13 cellular contexts compared by ENCODE assay signal in genomic region chr3:171261487-171261886, GRCh38.
DNase-seq lines count a peak whose midpoint lies in the region; ATAC-seq, FAIRE-seq and TF ChIP-seq lines count a peak whose summit lies in the region.
"Had no signal": no experiment of that assay in that cellular context is flagged by ENCODE, and none has a peak within 500 bp of the region (broad histone marks: within the 10 kb centered on the region; RNA-seq: fewer than 3 reads in every experiment).

No MANE protein-coding gene starts in this region.

- no peak for ATAC-seq in stimulated activated effector memory CD8-positive, alpha-beta T cell treated with anti-CD3 and anti-CD28 coated beads, Interleukin-12 subunit alpha, Interleukin-12 subunit beta, amount 100 ng/mL, for 72 hours
- no peak for ATAC-seq in GM18873 (IDR thresholded peaks at IDR 0.05; ENCODE audit: low FRiP score, unreplicated experiment)
- ATAC-seq: activated CD8-positive, alpha-beta memory T cell treated with anti-CD3 and anti-CD28 coated beads, Interleukin-2, amount 10 ng/mL, durations not matched to agents 7 days and 5 days had no signal

- no peak for DNase-seq in T-helper 2 cell treated with Interferon-gamma antibody and Interleukin-4, amounts not matched to agents 5 μg/mL and 100 μg/mL, for 36 hours (ENCODE audit: low spot score)
- DNase-seq in T-helper 2 cell (no peak), RCC 7860 (ENCODE audit: low spot score) (peak; percentile 64), epithelial cell of prostate (ENCODE audit: low read depth, low spot score) (peak; percentile 37), medulla oblongata (ENCODE audit: extremely low spot score) (no peak), thyroid gland (no peak)
- DNase-seq in stimulated activated effector memory CD8-positive, alpha-beta T cell treated with anti-CD3 and anti-CD28 coated beads, Interleukin-12 subunit alpha, Interleukin-12 subunit beta, amount 100 ng/mL, for 72 hours (ENCODE audit: low spot score in 2 of 2): no peak
- DNase-seq: ACHN; activated CD8-positive, alpha-beta memory T cell treated with anti-CD3 and anti-CD28 coated beads, Interleukin-2, amount 10 ng/mL, durations not matched to agents 7 days and 5 days; foreskin melanocyte; NCI-H2227 treated with DMSO at 0.1 percent for 48 hours; SW 1271 had no signal

- H3K4me1 ChIP-seq in thyroid gland: peaks cover 5 to 28% of the 10 kb centered on the region in 2 donors

- peak overlapping the region; percentile 44 for H3K4me3 Mint-ChIP-seq in T-helper 2 cell treated with Interferon-gamma antibody and Interleukin-4, amounts not matched to agents 5 μg/mL and 100 μg/mL, for 36 hours
- no peak overlapping the region for H3K4me3 Mint-ChIP-seq in stimulated activated effector memory CD8-positive, alpha-beta T cell treated with anti-CD3 and anti-CD28 coated beads, Interleukin-12 subunit alpha, Interleukin-12 subunit beta, amount 100 ng/mL, for 72 hours
- H3K4me3 Mint-ChIP-seq: activated CD8-positive, alpha-beta memory T cell treated with anti-CD3 and anti-CD28 coated beads, Interleukin-2, amount 10 ng/mL, durations not matched to agents 7 days and 5 days had no signal

- no peak for TF ChIP-seq CTCF in thyroid gland (IDR thresholded peaks at IDR 0.05)

- no peaks in the 10 kb centered on the region for H3K27me3 ChIP-seq in thyroid gland

- H3K27ac ChIP-seq in epithelial cell of prostate (peak overlapping the region; percentile 30), thyroid gland (no peak overlapping the region)

- no peaks in the 10 kb centered on the region for H3K27me3 Mint-ChIP-seq in T-helper 2 cell treated with Interferon-gamma antibody and Interleukin-4, amounts not matched to agents 5 μg/mL and 100 μg/mL, for 36 hours (ENCODE audit: low read depth)
- H3K27me3 Mint-ChIP-seq: activated CD8-positive, alpha-beta memory T cell treated with anti-CD3 and anti-CD28 coated beads, Interleukin-2, amount 10 ng/mL, durations not matched to agents 7 days and 5 days had no signal

- H3K4me1 Mint-ChIP-seq in T-helper 2 cell treated with Interferon-gamma antibody and Interleukin-4, amounts not matched to agents 5 μg/mL and 100 μg/mL, for 36 hours (ENCODE audit: low read depth): peaks cover 73% of the 10 kb centered on the region
- peaks cover 79% of the 10 kb centered on the region for H3K4me1 Mint-ChIP-seq in stimulated activated effector memory CD8-positive, alpha-beta T cell treated with anti-CD3 and anti-CD28 coated beads, Interleukin-12 subunit alpha, Interleukin-12 subunit beta, amount 100 ng/mL, for 72 hours

- intact Hi-C loops in thyroid gland (cut with DNase I): no loop called here

- peaks cover 19% of the 10 kb centered on the region for H3K36me3 Mint-ChIP-seq in T-helper 2 cell treated with Interferon-gamma antibody and Interleukin-4, amounts not matched to agents 5 μg/mL and 100 μg/mL, for 36 hours (ENCODE audit: low read depth)
- H3K36me3 Mint-ChIP-seq in stimulated activated effector memory CD8-positive, alpha-beta T cell treated with anti-CD3 and anti-CD28 coated beads, Interleukin-12 subunit alpha, Interleukin-12 subunit beta, amount 100 ng/mL, for 72 hours: no peaks in the 10 kb centered on the region

- 78 to 88% methylated on average over 3 of the region's 3 CpGs for WGBS in thyroid gland, 2 donors

- H3K9me3 Mint-ChIP-seq in T-helper 2 cell treated with Interferon-gamma antibody and Interleukin-4, amounts not matched to agents 5 μg/mL and 100 μg/mL, for 36 hours: no peaks in the 10 kb centered on the region
- no peaks in the 10 kb centered on the region for H3K9me3 Mint-ChIP-seq in stimulated activated effector memory CD8-positive, alpha-beta T cell treated with anti-CD3 and anti-CD28 coated beads, Interleukin-12 subunit alpha, Interleukin-12 subunit beta, amount 100 ng/mL, for 72 hours

- no peaks in the 10 kb centered on the region for H3K36me3 ChIP-seq in thyroid gland

- peak overlapping the region; percentile 49 for H3K27ac Mint-ChIP-seq in T-helper 2 cell treated with Interferon-gamma antibody and Interleukin-4, amounts not matched to agents 5 μg/mL and 100 μg/mL, for 36 hours
- peak overlapping the region; percentile 17 for H3K27ac Mint-ChIP-seq in stimulated activated effector memory CD8-positive, alpha-beta T cell treated with anti-CD3 and anti-CD28 coated beads, Interleukin-12 subunit alpha, Interleukin-12 subunit beta, amount 100 ng/mL, for 72 hours
- H3K27ac Mint-ChIP-seq: activated CD8-positive, alpha-beta memory T cell treated with anti-CD3 and anti-CD28 coated beads, Interleukin-2, amount 10 ng/mL, durations not matched to agents 7 days and 5 days had no signal

- peak; percentile 86 for FAIRE-seq in RCC 7860 (lab: Jason Lieb, UNC)

- no peaks in the 10 kb centered on the region for H3K9me3 ChIP-seq in thyroid gland

- no peak overlapping the region for H3K4me3 ChIP-seq in thyroid gland (replicated peaks in 1 of 3)

- TF ChIP-seq POLR2A in thyroid gland (IDR thresholded peaks at IDR 0.05): no peak

Comparison
In these comparisons a context has a peak if more than half of its experiments do, and no peak if none do; other contexts are left out.
1. DNase-seq: peak in RCC 7860 (single experiment) and epithelial cell of prostate (single experiment); none in T-helper 2 cell treated with Interferon-gamma antibody and Interleukin-4, amounts not matched to agents 5 μg/mL and 100 μg/mL, for 36 hours (single experiment), T-helper 2 cell (0 of 5), stimulated activated effector memory CD8-positive, alpha-beta T cell treated with anti-CD3 and anti-CD28 coated beads, Interleukin-12 subunit alpha, Interleukin-12 subunit beta, amount 100 ng/mL, for 72 hours (0 of 2), medulla oblongata (single experiment) and thyroid gland (0 of 2).